ENCODE assay signal across 1 cellular context in the genomic region with DNA sequence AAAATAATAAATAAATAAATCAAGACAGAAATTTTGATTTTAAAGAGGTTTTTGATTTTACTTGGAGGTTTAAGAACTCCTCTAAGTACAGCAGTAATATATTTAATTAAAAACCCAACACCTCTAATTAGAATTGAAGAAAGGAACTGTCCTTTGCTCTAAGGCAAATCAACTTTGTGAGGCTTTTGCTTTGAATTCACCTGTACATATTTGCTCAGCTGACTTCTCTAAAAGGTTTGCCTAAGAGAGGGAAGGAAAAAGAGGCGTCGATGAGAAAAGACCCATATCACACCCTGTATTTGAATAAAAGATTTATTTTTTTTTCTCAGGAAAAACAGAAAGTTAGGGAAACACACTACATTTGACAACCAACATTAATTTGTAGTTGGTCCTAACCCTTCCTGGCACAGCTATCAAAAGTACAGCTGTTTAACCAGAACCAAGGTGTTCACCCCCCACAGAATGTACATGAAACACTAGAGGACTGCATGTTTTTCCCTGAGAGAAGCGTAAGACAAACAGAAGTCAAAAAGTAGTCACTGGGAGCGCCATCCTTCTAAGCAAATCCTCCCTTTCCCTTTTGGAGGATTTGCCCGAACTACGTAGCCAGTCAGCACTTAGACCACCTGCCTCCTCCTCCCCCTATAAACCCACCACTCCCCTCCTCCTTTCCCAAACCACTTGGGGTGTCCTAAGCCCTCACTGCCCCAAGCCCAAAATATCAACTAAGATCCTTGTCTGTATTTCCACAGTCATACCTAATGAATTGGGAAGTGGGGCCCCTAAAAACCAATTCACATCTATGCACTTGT.
TF ChIP-seq lines count a peak whose summit lies in the region.

No MANE protein-coding gene starts in this region.

TF ChIP-seq in K562, 482 proteins besides CTCF, POLR2A, EP300 and RAD21 (continued from another document and continues in another):
- TF ChIP-seq PRPF4 (IDR thresholded peaks at IDR 0.05; ENCODE audit: insufficient read depth, low read depth, low read length, poor library complexity, severe bottlenecking) (no peak), KLF10 (CRISPR knock-in tag; IDR thresholded peaks at IDR 0.05) (no peak), NR3C1 (CRISPR knock-in tag; IDR thresholded peaks at IDR 0.05) (no peak), PTTG1 (tag; IDR thresholded peaks at IDR 0.05; ENCODE audit: low read depth) (no peak), XRCC3 (IDR thresholded peaks at IDR 0.05) (no peak), EHMT2 (IDR thresholded peaks at IDR 0.05) (no peak), CHD2 (IDR thresholded peaks at IDR 0.05; ENCODE audit: low read depth, low read length) (no peak), SMAD1 (IDR thresholded peaks at IDR 0.05; ENCODE audit: low read depth, low read length, partially characterized antibody) (peak; percentile 14), RHOXF2B (CRISPR knock-in tag; conservative IDR thresholded peaks at IDR 0.05) (no peak), POLR2AphosphoS5 (IDR thresholded peaks at IDR 0.05; ENCODE audit: control insufficient read depth, insufficient read depth, low read depth, low read length) (peak; percentile 92), STAG1 (CRISPR knock-in tag; IDR thresholded peaks at IDR 0.05; ENCODE audit: borderline replicate concordance) (no peak), SRSF1 (IDR thresholded peaks at IDR 0.05; ENCODE audit: low read depth, low read length) (no peak), ZBTB7A (IDR thresholded peaks at IDR 0.05; ENCODE audit: borderline replicate concordance, control insufficient read depth, low read depth, low read length) (0 out of 2 replicates have a peak, but pooled peaks have one; percentile 20), ZKSCAN8 (CRISPR knock-in tag; IDR thresholded peaks at IDR 0.05) (no peak), CBX2 (IDR thresholded peaks at IDR 0.05; ENCODE audit: insufficient read depth, low read length, poor library complexity, severe bottlenecking) (no peak), POLR2B (IDR thresholded peaks at IDR 0.05; ENCODE audit: low read depth, partially characterized antibody) (peak; percentile 77), TOE1 (IDR thresholded peaks at IDR 0.05; ENCODE audit: borderline replicate concordance) (no peak), TOE1 (CRISPR knock-in tag; IDR thresholded peaks at IDR 0.05; ENCODE audit: borderline replicate concordance, low read depth) (no peak), HCFC1 (IDR thresholded peaks at IDR 0.05; ENCODE audit: low read depth, low read length) (no peak), OTX1 (CRISPR knock-in tag; IDR thresholded peaks at IDR 0.05) (no peak), ZNF3 (CRISPR knock-in tag; IDR thresholded peaks at IDR 0.05) (no peak), JUND (IDR thresholded peaks at IDR 0.05; ENCODE audit: borderline replicate concordance, low read depth, low read length) (no peak), JUND (tag; IDR thresholded peaks at IDR 0.05; ENCODE audit: borderline replicate concordance, low read depth, low read length) (no peak), POLR3G (IDR thresholded peaks at IDR 0.05; ENCODE audit: extremely low read depth, insufficient read length, insufficient replicate concordance) (no peak), ZBTB17 (CRISPR knock-in tag; IDR thresholded peaks at IDR 0.05) (0 out of 2 replicates have a peak, but pooled peaks have one; percentile 19), RBM25 (IDR thresholded peaks at IDR 0.05; ENCODE audit: low read depth, low read length, severe bottlenecking) (no peak), KAT7 (CRISPR knock-in tag; IDR thresholded peaks at IDR 0.05; ENCODE audit: borderline replicate concordance) (peak; percentile 43; the same call in 1 of the 2 replicates), ZNF384 (IDR thresholded peaks at IDR 0.05; ENCODE audit: low read depth, low read length) (no peak)
- TF ChIP-seq, protein P1, sequence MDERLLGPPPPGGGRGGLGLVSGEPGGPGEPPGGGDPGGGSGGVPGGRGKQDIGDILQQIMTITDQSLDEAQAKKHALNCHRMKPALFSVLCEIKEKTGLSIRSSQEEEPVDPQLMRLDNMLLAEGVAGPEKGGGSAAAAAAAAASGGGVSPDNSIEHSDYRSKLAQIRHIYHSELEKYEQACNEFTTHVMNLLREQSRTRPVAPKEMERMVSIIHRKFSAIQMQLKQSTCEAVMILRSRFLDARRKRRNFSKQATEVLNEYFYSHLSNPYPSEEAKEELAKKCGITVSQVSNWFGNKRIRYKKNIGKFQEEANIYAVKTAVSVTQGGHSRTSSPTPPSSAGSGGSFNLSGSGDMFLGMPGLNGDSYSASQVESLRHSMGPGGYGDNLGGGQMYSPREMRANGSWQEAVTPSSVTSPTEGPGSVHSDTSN (CRISPR knock-in tag; IDR thresholded peaks at IDR 0.05; ENCODE audit: low read depth) = no peak
- TF ChIP-seq, protein P1 (tag; conservative IDR thresholded peaks at IDR 0.05; ENCODE audit: low read depth) = no peak
- TF ChIP-seq, protein P2, sequence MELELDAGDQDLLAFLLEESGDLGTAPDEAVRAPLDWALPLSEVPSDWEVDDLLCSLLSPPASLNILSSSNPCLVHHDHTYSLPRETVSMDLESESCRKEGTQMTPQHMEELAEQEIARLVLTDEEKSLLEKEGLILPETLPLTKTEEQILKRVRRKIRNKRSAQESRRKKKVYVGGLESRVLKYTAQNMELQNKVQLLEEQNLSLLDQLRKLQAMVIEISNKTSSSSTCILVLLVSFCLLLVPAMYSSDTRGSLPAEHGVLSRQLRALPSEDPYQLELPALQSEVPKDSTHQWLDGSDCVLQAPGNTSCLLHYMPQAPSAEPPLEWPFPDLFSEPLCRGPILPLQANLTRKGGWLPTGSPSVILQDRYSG (tag; conservative IDR thresholded peaks at IDR 0.05; ENCODE audit: low read depth) = no peak
- TF ChIP-seq, protein P3, sequence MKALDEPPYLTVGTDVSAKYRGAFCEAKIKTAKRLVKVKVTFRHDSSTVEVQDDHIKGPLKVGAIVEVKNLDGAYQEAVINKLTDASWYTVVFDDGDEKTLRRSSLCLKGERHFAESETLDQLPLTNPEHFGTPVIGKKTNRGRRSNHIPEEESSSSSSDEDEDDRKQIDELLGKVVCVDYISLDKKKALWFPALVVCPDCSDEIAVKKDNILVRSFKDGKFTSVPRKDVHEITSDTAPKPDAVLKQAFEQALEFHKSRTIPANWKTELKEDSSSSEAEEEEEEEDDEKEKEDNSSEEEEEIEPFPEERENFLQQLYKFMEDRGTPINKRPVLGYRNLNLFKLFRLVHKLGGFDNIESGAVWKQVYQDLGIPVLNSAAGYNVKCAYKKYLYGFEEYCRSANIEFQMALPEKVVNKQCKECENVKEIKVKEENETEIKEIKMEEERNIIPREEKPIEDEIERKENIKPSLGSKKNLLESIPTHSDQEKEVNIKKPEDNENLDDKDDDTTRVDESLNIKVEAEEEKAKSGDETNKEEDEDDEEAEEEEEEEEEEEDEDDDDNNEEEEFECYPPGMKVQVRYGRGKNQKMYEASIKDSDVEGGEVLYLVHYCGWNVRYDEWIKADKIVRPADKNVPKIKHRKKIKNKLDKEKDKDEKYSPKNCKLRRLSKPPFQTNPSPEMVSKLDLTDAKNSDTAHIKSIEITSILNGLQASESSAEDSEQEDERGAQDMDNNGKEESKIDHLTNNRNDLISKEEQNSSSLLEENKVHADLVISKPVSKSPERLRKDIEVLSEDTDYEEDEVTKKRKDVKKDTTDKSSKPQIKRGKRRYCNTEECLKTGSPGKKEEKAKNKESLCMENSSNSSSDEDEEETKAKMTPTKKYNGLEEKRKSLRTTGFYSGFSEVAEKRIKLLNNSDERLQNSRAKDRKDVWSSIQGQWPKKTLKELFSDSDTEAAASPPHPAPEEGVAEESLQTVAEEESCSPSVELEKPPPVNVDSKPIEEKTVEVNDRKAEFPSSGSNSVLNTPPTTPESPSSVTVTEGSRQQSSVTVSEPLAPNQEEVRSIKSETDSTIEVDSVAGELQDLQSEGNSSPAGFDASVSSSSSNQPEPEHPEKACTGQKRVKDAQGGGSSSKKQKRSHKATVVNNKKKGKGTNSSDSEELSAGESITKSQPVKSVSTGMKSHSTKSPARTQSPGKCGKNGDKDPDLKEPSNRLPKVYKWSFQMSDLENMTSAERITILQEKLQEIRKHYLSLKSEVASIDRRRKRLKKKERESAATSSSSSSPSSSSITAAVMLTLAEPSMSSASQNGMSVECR (CRISPR knock-in tag; IDR thresholded peaks at IDR 0.05) = no peak
- TF ChIP-seq, protein P4, sequence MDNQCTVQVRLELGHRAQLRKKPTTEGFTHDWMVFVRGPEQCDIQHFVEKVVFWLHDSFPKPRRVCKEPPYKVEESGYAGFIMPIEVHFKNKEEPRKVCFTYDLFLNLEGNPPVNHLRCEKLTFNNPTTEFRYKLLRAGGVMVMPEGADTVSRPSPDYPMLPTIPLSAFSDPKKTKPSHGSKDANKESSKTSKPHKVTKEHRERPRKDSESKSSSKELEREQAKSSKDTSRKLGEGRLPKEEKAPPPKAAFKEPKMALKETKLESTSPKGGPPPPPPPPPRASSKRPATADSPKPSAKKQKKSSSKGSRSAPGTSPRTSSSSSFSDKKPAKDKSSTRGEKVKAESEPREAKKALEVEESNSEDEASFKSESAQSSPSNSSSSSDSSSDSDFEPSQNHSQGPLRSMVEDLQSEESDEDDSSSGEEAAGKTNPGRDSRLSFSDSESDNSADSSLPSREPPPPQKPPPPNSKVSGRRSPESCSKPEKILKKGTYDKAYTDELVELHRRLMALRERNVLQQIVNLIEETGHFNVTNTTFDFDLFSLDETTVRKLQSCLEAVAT (IDR thresholded peaks at IDR 0.05) = peak in 1 of 2 experiments; percentile 57; a peak in 2 of 4 replicates
- TF ChIP-seq, protein P5, sequence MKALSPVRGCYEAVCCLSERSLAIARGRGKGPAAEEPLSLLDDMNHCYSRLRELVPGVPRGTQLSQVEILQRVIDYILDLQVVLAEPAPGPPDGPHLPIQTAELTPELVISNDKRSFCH (CRISPR knock-in tag; IDR thresholded peaks at IDR 0.05) = no peak
- TF ChIP-seq, protein P5 (tag; IDR thresholded peaks at IDR 0.05) = no peak
- TF ChIP-seq, protein P6, sequence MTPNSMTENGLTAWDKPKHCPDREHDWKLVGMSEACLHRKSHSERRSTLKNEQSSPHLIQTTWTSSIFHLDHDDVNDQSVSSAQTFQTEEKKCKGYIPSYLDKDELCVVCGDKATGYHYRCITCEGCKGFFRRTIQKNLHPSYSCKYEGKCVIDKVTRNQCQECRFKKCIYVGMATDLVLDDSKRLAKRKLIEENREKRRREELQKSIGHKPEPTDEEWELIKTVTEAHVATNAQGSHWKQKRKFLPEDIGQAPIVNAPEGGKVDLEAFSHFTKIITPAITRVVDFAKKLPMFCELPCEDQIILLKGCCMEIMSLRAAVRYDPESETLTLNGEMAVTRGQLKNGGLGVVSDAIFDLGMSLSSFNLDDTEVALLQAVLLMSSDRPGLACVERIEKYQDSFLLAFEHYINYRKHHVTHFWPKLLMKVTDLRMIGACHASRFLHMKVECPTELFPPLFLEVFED (CRISPR knock-in tag; conservative IDR thresholded peaks at IDR 0.05) = peak; percentile 95
- TF ChIP-seq, protein P7, sequence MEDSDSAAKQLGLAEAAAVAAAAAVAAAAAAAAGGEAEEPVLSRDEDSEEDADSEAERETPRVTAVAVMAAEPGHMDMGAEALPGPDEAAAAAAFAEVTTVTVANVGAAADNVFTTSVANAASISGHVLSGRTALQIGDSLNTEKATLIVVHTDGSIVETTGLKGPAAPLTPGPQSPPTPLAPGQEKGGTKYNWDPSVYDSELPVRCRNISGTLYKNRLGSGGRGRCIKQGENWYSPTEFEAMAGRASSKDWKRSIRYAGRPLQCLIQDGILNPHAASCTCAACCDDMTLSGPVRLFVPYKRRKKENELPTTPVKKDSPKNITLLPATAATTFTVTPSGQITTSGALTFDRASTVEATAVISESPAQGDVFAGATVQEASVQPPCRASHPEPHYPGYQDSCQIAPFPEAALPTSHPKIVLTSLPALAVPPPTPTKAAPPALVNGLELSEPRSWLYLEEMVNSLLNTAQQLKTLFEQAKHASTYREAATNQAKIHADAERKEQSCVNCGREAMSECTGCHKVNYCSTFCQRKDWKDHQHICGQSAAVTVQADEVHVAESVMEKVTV (CRISPR knock-in tag; IDR thresholded peaks at IDR 0.05) = no peak
- TF ChIP-seq, protein P8, sequence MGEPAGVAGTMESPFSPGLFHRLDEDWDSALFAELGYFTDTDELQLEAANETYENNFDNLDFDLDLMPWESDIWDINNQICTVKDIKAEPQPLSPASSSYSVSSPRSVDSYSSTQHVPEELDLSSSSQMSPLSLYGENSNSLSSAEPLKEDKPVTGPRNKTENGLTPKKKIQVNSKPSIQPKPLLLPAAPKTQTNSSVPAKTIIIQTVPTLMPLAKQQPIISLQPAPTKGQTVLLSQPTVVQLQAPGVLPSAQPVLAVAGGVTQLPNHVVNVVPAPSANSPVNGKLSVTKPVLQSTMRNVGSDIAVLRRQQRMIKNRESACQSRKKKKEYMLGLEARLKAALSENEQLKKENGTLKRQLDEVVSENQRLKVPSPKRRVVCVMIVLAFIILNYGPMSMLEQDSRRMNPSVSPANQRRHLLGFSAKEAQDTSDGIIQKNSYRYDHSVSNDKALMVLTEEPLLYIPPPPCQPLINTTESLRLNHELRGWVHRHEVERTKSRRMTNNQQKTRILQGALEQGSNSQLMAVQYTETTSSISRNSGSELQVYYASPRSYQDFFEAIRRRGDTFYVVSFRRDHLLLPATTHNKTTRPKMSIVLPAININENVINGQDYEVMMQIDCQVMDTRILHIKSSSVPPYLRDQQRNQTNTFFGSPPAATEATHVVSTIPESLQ (CRISPR knock-in tag; IDR thresholded peaks at IDR 0.05) = no peak
- TF ChIP-seq, protein P9, sequence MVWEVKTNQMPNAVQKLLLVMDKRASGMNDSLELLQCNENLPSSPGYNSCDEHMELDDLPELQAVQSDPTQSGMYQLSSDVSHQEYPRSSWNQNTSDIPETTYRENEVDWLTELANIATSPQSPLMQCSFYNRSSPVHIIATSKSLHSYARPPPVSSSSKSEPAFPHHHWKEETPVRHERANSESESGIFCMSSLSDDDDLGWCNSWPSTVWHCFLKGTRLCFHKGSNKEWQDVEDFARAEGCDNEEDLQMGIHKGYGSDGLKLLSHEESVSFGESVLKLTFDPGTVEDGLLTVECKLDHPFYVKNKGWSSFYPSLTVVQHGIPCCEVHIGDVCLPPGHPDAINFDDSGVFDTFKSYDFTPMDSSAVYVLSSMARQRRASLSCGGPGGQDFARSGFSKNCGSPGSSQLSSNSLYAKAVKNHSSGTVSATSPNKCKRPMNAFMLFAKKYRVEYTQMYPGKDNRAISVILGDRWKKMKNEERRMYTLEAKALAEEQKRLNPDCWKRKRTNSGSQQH (CRISPR knock-in tag; IDR thresholded peaks at IDR 0.05) = peak; percentile 80
- TF ChIP-seq, protein P10, sequence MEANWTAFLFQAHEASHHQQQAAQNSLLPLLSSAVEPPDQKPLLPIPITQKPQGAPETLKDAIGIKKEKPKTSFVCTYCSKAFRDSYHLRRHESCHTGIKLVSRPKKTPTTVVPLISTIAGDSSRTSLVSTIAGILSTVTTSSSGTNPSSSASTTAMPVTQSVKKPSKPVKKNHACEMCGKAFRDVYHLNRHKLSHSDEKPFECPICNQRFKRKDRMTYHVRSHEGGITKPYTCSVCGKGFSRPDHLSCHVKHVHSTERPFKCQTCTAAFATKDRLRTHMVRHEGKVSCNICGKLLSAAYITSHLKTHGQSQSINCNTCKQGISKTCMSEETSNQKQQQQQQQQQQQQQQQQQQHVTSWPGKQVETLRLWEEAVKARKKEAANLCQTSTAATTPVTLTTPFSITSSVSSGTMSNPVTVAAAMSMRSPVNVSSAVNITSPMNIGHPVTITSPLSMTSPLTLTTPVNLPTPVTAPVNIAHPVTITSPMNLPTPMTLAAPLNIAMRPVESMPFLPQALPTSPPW (CRISPR knock-in tag; IDR thresholded peaks at IDR 0.05) = no peak
